Comparison of ENCODE assay signal across 8 cellular contexts in the genomic region with DNA sequence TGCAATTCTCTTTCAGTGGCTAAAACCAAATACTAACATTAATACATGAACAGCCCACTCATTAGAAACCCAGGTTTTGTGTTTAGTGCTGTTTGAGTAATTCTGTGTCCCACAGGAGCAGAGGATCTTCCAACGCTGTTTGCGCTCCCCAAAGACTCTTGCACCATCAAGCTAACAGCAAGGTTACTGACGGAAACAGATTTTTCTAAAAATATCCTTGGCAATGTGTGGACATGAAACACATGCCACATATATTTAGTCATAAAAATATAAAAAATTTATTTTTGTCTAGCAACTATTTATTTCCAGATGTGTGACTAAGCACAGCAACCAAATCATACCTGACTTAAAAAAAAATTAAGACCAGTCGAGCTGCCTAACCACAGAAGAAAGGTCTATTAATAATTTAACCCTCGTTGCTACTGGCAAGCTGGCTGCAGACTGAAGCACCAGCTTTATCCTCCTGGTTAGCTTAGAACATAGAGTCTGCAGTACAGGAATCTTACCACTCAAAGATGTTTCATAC.
A peak's percentile ranks its signal among the peaks of the same experiment; 100 is the strongest.
DNase-seq lines count a peak whose midpoint lies in the region; ATAC-seq and TF ChIP-seq lines count a peak whose summit lies in the region.

No MANE protein-coding gene starts in this region.

- H3K4me1 Mint-ChIP-seq in activated naive CD4-positive, alpha-beta T cell treated with anti-CD3 and anti-CD28 coated beads, Interleukin-2, amount 10 ng/mL, durations not matched to agents 7 days and 5 days: no peaks in the 10 kb centered on the region

- 66% methylated on average over 5 of the region's 5 CpGs for WGBS in hepatocyte (ENCODE audit: low lambda C conversion rate, missing lambda C conversion rate)

- peak; percentile 72 for ATAC-seq in GM21786 (IDR thresholded peaks at IDR 0.05; ENCODE audit: unreplicated experiment)

- H3K9me3 ChIP-seq in hepatocyte (ENCODE audit: low read depth): no peaks in the 10 kb centered on the region

- no peaks in the 10 kb centered on the region for H3K79me2 ChIP-seq in hepatocyte

- CTCF ChIA-PET in activated naive CD4-positive, alpha-beta T cell treated with anti-CD3 and anti-CD28 coated beads, Interleukin-2, amount 10 ng/mL, durations not matched to agents 7 days and 5 days (lab: Charles Lee): interaction anchor here (0.7 to 4.1 kb wide), 7 partner anchors 324 to 989 kb away, joined by 3 to 22 read pairs (median 4); no protein-coding TSS in a partner anchor

- H3K4me3 ChIP-seq in GM12864 (ENCODE audit: low read depth, low read length) (no peak overlapping the region), hepatocyte (no peak overlapping the region)

- H3K27me3 Mint-ChIP-seq in activated naive CD4-positive, alpha-beta T cell treated with anti-CD3 and anti-CD28 coated beads, Interleukin-2, amount 10 ng/mL, durations not matched to agents 7 days and 5 days: peaks cover 9% of the 10 kb centered on the region

- no peaks in the 10 kb centered on the region for H3K9me2 ChIP-seq in hepatocyte (replicated peaks; ENCODE audit: insufficient read depth)

- DNase-seq in GM12864 (ENCODE audit: low read depth) (peak; percentile 39), M059J (ENCODE audit: low read depth) (peak; percentile 59), hepatocyte (ENCODE audit: low spot score) (peak; percentile 42), NCI-H2107 (lab: John Stamatoyannopoulos, UW) (no peak), NCI-H1048 (lab: John Stamatoyannopoulos, UW) (no peak)
- no peak for DNase-seq in activated naive CD4-positive, alpha-beta T cell treated with anti-CD3 and anti-CD28 coated beads, Interleukin-2, amount 10 ng/mL, durations not matched to agents 7 days and 5 days
- DNase-seq in activated T-cell treated with anti-CD3 and anti-CD28 coated beads, Interleukin-2, amount 50 U/mL, for 1 hour: no peak

- TF ChIP-seq CTCF in GM12864 (IDR thresholded peaks at IDR 0.05; ENCODE audit: low read depth, low read length, missing control alignments): no peak
- TF ChIP-seq CTCF in hepatocyte (IDR thresholded peaks at IDR 0.05; ENCODE audit: poor library complexity): no peak

- no peak overlapping the region for H3K27ac Mint-ChIP-seq in activated naive CD4-positive, alpha-beta T cell treated with anti-CD3 and anti-CD28 coated beads, Interleukin-2, amount 10 ng/mL, durations not matched to agents 7 days and 5 days

- no peaks in the 10 kb centered on the region for H4K20me1 ChIP-seq in hepatocyte (ENCODE audit: insufficient read depth, poor library complexity, severe bottlenecking)

- no peaks in the 10 kb centered on the region for H3K9me3 Mint-ChIP-seq in activated naive CD4-positive, alpha-beta T cell treated with anti-CD3 and anti-CD28 coated beads, Interleukin-2, amount 10 ng/mL, durations not matched to agents 7 days and 5 days

- H3K27ac ChIP-seq in hepatocyte: peak overlapping the region; percentile 11

- H3K36me3 ChIP-seq in hepatocyte (replicated peaks; ENCODE audit: insufficient read depth, low read depth): no peaks in the 10 kb centered on the region

- H3K36me3 Mint-ChIP-seq in activated naive CD4-positive, alpha-beta T cell treated with anti-CD3 and anti-CD28 coated beads, Interleukin-2, amount 10 ng/mL, durations not matched to agents 7 days and 5 days: no peaks in the 10 kb centered on the region

- no peak overlapping the region for H3K4me2 ChIP-seq in hepatocyte

- H3K27me3 ChIP-seq in hepatocyte: no peaks in the 10 kb centered on the region

- no peak overlapping the region for H2AFZ ChIP-seq in hepatocyte

- H3K4me1 ChIP-seq in hepatocyte (ENCODE audit: insufficient read depth): no peaks in the 10 kb centered on the region

- H3K4me3 Mint-ChIP-seq in activated naive CD4-positive, alpha-beta T cell treated with anti-CD3 and anti-CD28 coated beads, Interleukin-2, amount 10 ng/mL, durations not matched to agents 7 days and 5 days: no peak overlapping the region

Comparison
In these comparisons a context has a peak if more than half of its experiments do, and no peak if none do; other contexts are left out.
1. DNase-seq: peak in GM12864 (single experiment), M059J (single experiment) and hepatocyte (single experiment); none in activated naive CD4-positive, alpha-beta T cell treated with anti-CD3 and anti-CD28 coated beads, Interleukin-2, amount 10 ng/mL, durations not matched to agents 7 days and 5 days (single experiment), NCI-H2107 (single experiment), NCI-H1048 (single experiment) and activated T-cell treated with anti-CD3 and anti-CD28 coated beads, Interleukin-2, amount 50 U/mL, for 1 hour (single experiment).